Comparison of ENCODE assay signal across 26 cellular contexts in genomic region chr1:206498685-206499084, GRCh38. TPM values are rescaled to one million over a fixed set of nuclear protein-coding genes. Genes with fewer than 3 reads are reported as not detected.
DNase-seq lines count a peak whose midpoint lies in the region; ATAC-seq and TF ChIP-seq lines count a peak whose summit lies in the region.
"Had no signal": no experiment of that assay in that cellular context is flagged by ENCODE, and none has a peak within 500 bp of the region (broad histone marks: within the 10 kb centered on the region; RNA-seq: fewer than 3 reads in every experiment).

No MANE protein-coding gene starts in this region.

- peaks cover 0 to 4% (median 3%) of the 10 kb centered on the region in 3 donors for H3K27me3 Mint-ChIP-seq in CD14-positive monocyte (ENCODE audit: low read depth in 3 of 3)
- H3K27me3 Mint-ChIP-seq: activated CD8-positive, alpha-beta memory T cell treated with anti-CD3 and anti-CD28 coated beads, Interleukin-2, amount 10 ng/mL, durations not matched to agents 7 days and 5 days; memory B cell had no signal

- ATAC-seq in activated naive CD4-positive, alpha-beta T cell treated with anti-CD3 and anti-CD28 coated beads, Interleukin-2, amount 50 U/mL, for 72 hours: no peak
- ATAC-seq in PC-3: peak; percentile 83
- ATAC-seq: activated CD8-positive, alpha-beta memory T cell treated with anti-CD3 and anti-CD28 coated beads, Interleukin-2, amount 10 ng/mL, durations not matched to agents 7 days and 5 days; psoas muscle; stimulated activated naive CD8-positive, alpha-beta T cell treated with anti-CD3 and anti-CD28 coated beads, Interleukin-15, Interleukin-2, amounts not matched to agents 100 U/mL and 50 U/mL, for 24 hours had no signal

- no peaks in the 10 kb centered on the region for H4K20me1 ChIP-seq in PC-3 (ENCODE audit: low read length)

- no peak overlapping the region for H3K4me3 ChIP-seq in PC-3 (ENCODE audit: low read length)
- H3K4me3 ChIP-seq in suprapubic skin: no peak overlapping the region
- H3K4me3 ChIP-seq: dorsolateral prefrontal cortex, esophagus squamous epithelium, psoas muscle, SJCRH30, uterus had no signal

- intact Hi-C loops in PC-3 (cut with micrococcal nuclease): no loop called here
- intact Hi-C loops in CD14-positive monocyte (cut with micrococcal nuclease): loop anchor here in 1 of 2 donors (5.0 kb wide), 1 partner anchor 39 kb away; no protein-coding TSS in a partner anchor

- no peaks in the 10 kb centered on the region for H3K9me2 ChIP-seq in PC-3 (replicated peaks; ENCODE audit: low read length)

- TF ChIP-seq CTCF in PC-3 (conservative IDR thresholded peaks at IDR 0.05; ENCODE audit: low read depth, low read length) (no peak), suprapubic skin (IDR thresholded peaks at IDR 0.05) (no peak), CD14-positive monocyte (IDR thresholded peaks at IDR 0.05) (no peak), GM10266 (IDR thresholded peaks at IDR 0.05; ENCODE audit: control insufficient read depth, insufficient read depth, low read depth, missing control alignments) (no peak)

- H3K27ac Mint-ChIP-seq in activated naive CD4-positive, alpha-beta T cell treated with anti-CD3 and anti-CD28 coated beads, Interleukin-2, amount 50 U/mL, for 72 hours: peak overlapping the region; percentile 44 to 81
- peak overlapping the region in 1 of 7 donors; percentile 51 for H3K27ac Mint-ChIP-seq in CD14-positive monocyte
- H3K27ac Mint-ChIP-seq: activated CD8-positive, alpha-beta memory T cell treated with anti-CD3 and anti-CD28 coated beads, Interleukin-2, amount 10 ng/mL, durations not matched to agents 7 days and 5 days; brain had no signal

- H3F3A ChIP-seq in PC-3 (ENCODE audit: low read length, unreplicated experiment): no peaks in the 10 kb centered on the region

- no peak overlapping the region for H3K4me3 Mint-ChIP-seq in CD14-positive monocyte
- H3K4me3 Mint-ChIP-seq: activated CD8-positive, alpha-beta memory T cell treated with anti-CD3 and anti-CD28 coated beads, Interleukin-2, amount 10 ng/mL, durations not matched to agents 7 days and 5 days; brain; memory B cell had no signal

- H3K9me3 ChIP-seq in PC-3 (ENCODE audit: low read length) (no peaks in the 10 kb centered on the region), suprapubic skin (no peaks in the 10 kb centered on the region)
- H3K9me3 ChIP-seq: esophagus squamous epithelium, psoas muscle, SJCRH30, uterus had no signal

- H3K9me3 Mint-ChIP-seq in activated naive CD4-positive, alpha-beta T cell treated with anti-CD3 and anti-CD28 coated beads, Interleukin-2, amount 50 U/mL, for 72 hours: no peaks in the 10 kb centered on the region
- H3K9me3 Mint-ChIP-seq in CD14-positive monocyte: no peaks in the 10 kb centered on the region
- H3K9me3 Mint-ChIP-seq: brain, memory B cell, nephron had no signal

- peaks cover 20% of the 10 kb centered on the region for H3K4me1 ChIP-seq in PC-3 (ENCODE audit: insufficient read depth, low read length)
- peaks cover 48% of the 10 kb centered on the region for H3K4me1 ChIP-seq in suprapubic skin

- H3K36me3 Mint-ChIP-seq in activated naive CD4-positive, alpha-beta T cell treated with anti-CD3 and anti-CD28 coated beads, Interleukin-2, amount 50 U/mL, for 72 hours: peaks cover 7% of the 10 kb centered on the region in 2 donors
- H3K36me3 Mint-ChIP-seq in CD14-positive monocyte: peaks cover 47 to 69% of the 10 kb centered on the region in 2 donors
- H3K36me3 Mint-ChIP-seq: brain had no signal

- POLR2A ChIA-PET in PC-3 (lab: Charles Lee; ENCODE audit: unreplicated experiment): interaction anchor here (1.0 kb wide), 1 partner anchor 28 kb away, joined by 3 read pairs; the partner anchor contains the start of gene IKBKE

- CTCF ChIA-PET in PC-3 (lab: Charles Lee): interaction anchor here (0.7 to 1.0 kb wide), 2 partner anchors 46 to 114 kb away, joined by 3 read pairs; partner anchors contain the start of gene EIF2D

- H3K36me3 ChIP-seq in PC-3 (ENCODE audit: low read depth, low read length) (no peaks in the 10 kb centered on the region; the same call in 1 of the 2 replicates), suprapubic skin (peaks cover 5% of the 10 kb centered on the region)
- H3K36me3 ChIP-seq: SJCRH30, uterus had no signal

- H3K27me3 ChIP-seq in PC-3 (ENCODE audit: low read length): no peaks in the 10 kb centered on the region
- H3K27me3 ChIP-seq in suprapubic skin: no peaks in the 10 kb centered on the region
- H3K27me3 ChIP-seq: dorsolateral prefrontal cortex, esophagus squamous epithelium, SJCRH30, uterus had no signal

- no peak for TF ChIP-seq EP300 in suprapubic skin (IDR thresholded peaks at IDR 0.05)

- no peak overlapping the region for H3K9ac ChIP-seq in PC-3 (ENCODE audit: low read length)

- H2AFZ ChIP-seq in PC-3 (ENCODE audit: low read length): no peak overlapping the region

- H3K27ac ChIP-seq in PC-3 (ENCODE audit: low read length) (no peak overlapping the region), suprapubic skin (peak overlapping the region; percentile 11)
- H3K27ac ChIP-seq: dorsolateral prefrontal cortex, psoas muscle, SJCRH30, uterus had no signal

- WGBS in suprapubic skin: 92% methylated on average over 2 of the region's 2 CpGs

- no peak overlapping the region for H3K4me2 ChIP-seq in PC-3 (ENCODE audit: low read length)

- H3K4me1 Mint-ChIP-seq in CD14-positive monocyte: peaks cover 47% of the 10 kb centered on the region

- DNase-seq in activated naive CD4-positive, alpha-beta T cell treated with anti-CD3 and anti-CD28 coated beads, Interleukin-2, amount 50 U/mL, for 72 hours (ENCODE audit: low spot score in 2 of 2): no peak
- no peak for DNase-seq in activated naive CD4-positive, alpha-beta T cell treated with anti-CD3 and anti-CD28 coated beads, Interleukin-2, amount 50 U/mL, for 16 hours
- DNase-seq in PC-3 (peak; percentile 96), glomerular visceral epithelial cell (ENCODE audit: extremely low spot score) (peak; percentile 47), suprapubic skin (ENCODE audit: low spot score in 2 of 2) (no peak), CD14-positive monocyte (ENCODE audit: low spot score) (no peak), GM10266 (ENCODE audit: extremely low spot score) (no peak), globus pallidus (ENCODE audit: low spot score) (no peak)
- DNase-seq: activated CD8-positive, alpha-beta memory T cell treated with anti-CD3 and anti-CD28 coated beads, Interleukin-2, amount 10 ng/mL, durations not matched to agents 7 days and 5 days; activated gamma-delta T cell treated with Interleukin-2 at 50 U/mL for 16 hours; dorsolateral prefrontal cortex; esophagus squamous epithelium; head of caudate nucleus; KG1; NCI-H1048; NCI-H2081 treated with DMSO at 0.1 percent for 48 hours; NCI-H524; SJCRH30; stimulated activated CD4-positive, alpha-beta T cell treated with anti-CD3 and anti-CD28 coated beads, Interleukin-12 subunit alpha, Interleukin-12 subunit beta, amount 100 ng/mL, for 4 hours; stimulated activated naive CD8-positive, alpha-beta T cell treated with anti-CD3 and anti-CD28 coated beads, Interleukin-15, Interleukin-2, amounts not matched to agents 100 U/mL and 50 U/mL, for 24 hours; T-helper 2 cell; uterus had no signal

- no TSS peak for BruUV-seq in PC-3 (replicated peaks; lab: Mats Ljungman, UMichigan)

- no peaks in the 10 kb centered on the region for H3K79me2 ChIP-seq in PC-3 (ENCODE audit: low read length)

- TF ChIP-seq POLR2A in suprapubic skin (IDR thresholded peaks at IDR 0.05): no peak

RNA-seq across cellular contexts. Expression of gene RASSF5, which starts 8.6 kb away (rescaled TPM):
- total RNA-seq in activated naive CD4-positive, alpha-beta T cell treated with anti-CD3 and anti-CD28 coated beads, Interleukin-2, amount 50 U/mL, for 72 hours: 100 to 1,000 TPM; 212 to 239 TPM
- total RNA-seq in PC-3 (2014; rRNA removed) (15.5 and 16.0 TPM in 2 replicates), suprapubic skin (10 to 100 TPM; 34.8 to 74.5 (median 64.9) TPM)
- 100 to 1,000 TPM in 1 of 2 donors, 10 to 100 TPM in 1; 81.6 to 127 TPM for polyA plus RNA-seq in CD14-positive monocyte

RNA-seq across cellular contexts. Expression of gene IKBKE, which starts 28.4 kb away (rescaled TPM):
- total RNA-seq in activated naive CD4-positive, alpha-beta T cell treated with anti-CD3 and anti-CD28 coated beads, Interleukin-2, amount 50 U/mL, for 72 hours: 10 to 100 TPM in 1 of 2 donors, 1 to 10 TPM in 1; 4.5 to 40.7 TPM
- total RNA-seq in PC-3 (2014; rRNA removed) (27.0 and 28.3 TPM in 2 replicates), suprapubic skin (10 to 100 TPM in 3 of 4 donors, 1 to 10 TPM in 1; 5.7 to 27.0 (median 17.4) TPM)
- 10 to 100 TPM; 35.6 to 40.7 TPM for polyA plus RNA-seq in CD14-positive monocyte

Comparison
In these comparisons a context has a peak if more than half of its experiments do, and no peak if none do; other contexts are left out.
1. DNase-seq: peak in PC-3 (single experiment) and glomerular visceral epithelial cell (single experiment); none in activated naive CD4-positive, alpha-beta T cell treated with anti-CD3 and anti-CD28 coated beads, Interleukin-2, amount 50 U/mL, for 72 hours (0 of 2), activated naive CD4-positive, alpha-beta T cell treated with anti-CD3 and anti-CD28 coated beads, Interleukin-2, amount 50 U/mL, for 16 hours (single experiment), suprapubic skin (0 of 2), CD14-positive monocyte (single experiment), GM10266 (single experiment) and globus pallidus (single experiment).